ENCODE assay signal across 8 cellular contexts in the genomic region with DNA sequence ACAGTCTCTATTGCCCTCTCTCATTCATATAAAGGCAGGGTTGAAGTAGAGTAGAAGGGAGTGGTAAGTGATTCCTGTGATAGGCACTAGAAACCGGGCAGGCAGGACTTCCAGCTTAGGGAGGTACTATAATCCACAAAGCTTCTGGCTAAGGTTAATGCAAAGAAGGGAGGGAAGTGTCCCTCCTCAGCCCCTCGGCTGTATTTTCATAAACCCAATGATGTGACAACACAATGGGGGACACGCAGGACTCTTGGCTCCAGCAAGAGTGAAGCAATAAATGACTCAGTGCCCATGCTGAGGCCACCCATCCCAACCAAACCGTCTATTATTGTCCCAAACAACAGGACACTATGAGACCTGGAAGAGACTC.
DNase-seq lines count a peak whose midpoint lies in the region; ATAC-seq and TF ChIP-seq lines count a peak whose summit lies in the region.

No MANE protein-coding gene starts in this region.

- peak; percentile 13 to 54 (median 30) for ATAC-seq in heart left ventricle
- ATAC-seq in GM19463 (IDR thresholded peaks at IDR 0.05; ENCODE audit: unreplicated experiment), result no peak

- 3 to 16% (median 7%) methylated on average over 4 of the region's 4 CpGs for WGBS in heart left ventricle, 4 donors

- intact Hi-C loops in heart left ventricle (cut with DNase I), result no loop called here

- TF ChIP-seq CTCF in RWPE1 (conservative IDR thresholded peaks at IDR 0.05; ENCODE audit: low read depth) (no peak), heart left ventricle (IDR thresholded peaks at IDR 0.05) (no peak)

- H3K36me3 ChIP-seq in heart left ventricle (no peaks in the 10 kb centered on the region), stomach smooth muscle (ENCODE audit: control insufficient read depth in 2 of 2, insufficient read depth in 2 of 2, low read length in 2 of 2) (no peaks in the 10 kb centered on the region)

- no peak overlapping the region for H3K9ac ChIP-seq in stomach smooth muscle (ENCODE audit: low read length in 2 of 2)

- POLR2A ChIA-PET in RWPE1 (lab: Yijun Ruan, JAX; ENCODE audit: low non-redundant PET), result no interaction called here

- peak; percentile 65 for DNase-seq in NCI-H2196 (lab: John Stamatoyannopoulos, UW; ENCODE audit: unreplicated experiment)
- no peak for DNase-seq in NCI-H2196 treated with DMSO at 0.1 percent for 48 hours (lab: John Stamatoyannopoulos, UW; ENCODE audit: unreplicated experiment)
- DNase-seq in RWPE1 (ENCODE audit: low spot score), result no peak
- no peak for DNase-seq in heart left ventricle
- no peak for DNase-seq in NCI-H187 (lab: John Stamatoyannopoulos, UW)
- DNase-seq in SW480 (ENCODE audit: low spot score), result no peak

- TF ChIP-seq POLR2A in heart left ventricle (IDR thresholded peaks at IDR 0.05), result no peak

- H3K4me3 ChIP-seq in heart left ventricle (peak overlapping the region in 7 of 12 donors; percentile 22 to 37 (median 32)), stomach smooth muscle (ENCODE audit: low read length in 2 of 2) (peak overlapping the region; percentile 41 to 47)

- H3K27ac ChIP-seq in RWPE1, result peak overlapping the region; percentile 94
- H3K27ac ChIP-seq in heart left ventricle, result peak overlapping the region; percentile 51 to 96 (median 80)
- H3K27ac ChIP-seq in stomach smooth muscle (ENCODE audit: low read length), result no peak overlapping the region

- CTCF ChIA-PET in RWPE1 (lab: Yijun Ruan, JAX), result interaction anchor here (1.0 kb wide), 1 partner anchor 206 kb away, joined by 3 read pairs; no protein-coding TSS in a partner anchor

- H3K4me1 ChIP-seq in heart left ventricle (peaks cover 51 to 100% (median 99%) of the 10 kb centered on the region in 12 donors), stomach smooth muscle (ENCODE audit: control insufficient read depth, insufficient read depth, low read length) (peaks cover 18% of the 10 kb centered on the region)

- H3K27me3 ChIP-seq in heart left ventricle (no peaks in the 10 kb centered on the region), stomach smooth muscle (ENCODE audit: control insufficient read depth in 1 of 2, insufficient read depth in 2 of 2, low read length in 2 of 2) (no peaks in the 10 kb centered on the region)

- H3K9me3 ChIP-seq in heart left ventricle (no peaks in the 10 kb centered on the region), stomach smooth muscle (ENCODE audit: control insufficient read depth in 2 of 2, low read length in 2 of 2) (no peaks in the 10 kb centered on the region)
